19 cellular contexts compared by ENCODE assay signal in the genomic region with DNA sequence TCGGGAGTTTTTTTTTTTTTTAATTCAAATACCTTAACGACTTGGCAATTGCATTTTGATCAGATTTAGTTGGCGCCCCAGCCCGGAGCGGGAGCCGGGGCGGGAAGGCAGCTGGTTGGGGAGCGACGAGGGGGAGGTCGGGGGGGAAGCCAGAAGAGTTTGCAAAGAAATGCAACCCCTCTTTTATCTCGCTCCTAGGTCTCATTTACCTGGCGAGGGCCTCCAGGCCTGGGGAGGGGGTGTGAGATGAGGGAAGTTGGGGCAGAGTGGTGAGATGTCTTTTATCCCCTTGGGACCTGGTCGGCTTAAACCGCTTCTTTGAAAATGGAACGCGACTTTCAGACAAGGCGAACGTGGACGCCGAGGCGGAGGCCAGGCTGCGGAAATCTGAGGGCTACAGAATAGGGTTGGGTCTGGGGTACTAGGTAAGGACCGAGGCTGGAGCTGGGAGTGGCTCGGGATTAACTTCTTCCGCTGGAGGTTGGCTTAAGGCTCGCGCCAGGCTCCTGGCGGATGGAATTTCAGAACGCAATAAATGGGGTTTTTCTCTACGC. TPM values are rescaled to one million over a fixed set of nuclear protein-coding genes. Genes with fewer than 3 reads are reported as not detected.
DNase-seq lines count a peak whose midpoint lies in the region; ATAC-seq lines count a peak whose summit lies in the region.
"Had no signal": no experiment of that assay in that cellular context is flagged by ENCODE, and none has a peak within 500 bp of the region (broad histone marks: within the 10 kb centered on the region; RNA-seq: fewer than 3 reads in every experiment).

No MANE protein-coding gene starts in this region.

- H3K27me3 ChIP-seq in HUES48 (ENCODE audit: control insufficient read depth, insufficient read depth, low read length) (peaks cover 100% of the 10 kb centered on the region), iPS-20b (ENCODE audit: insufficient read depth, low read length) (peaks cover 99% of the 10 kb centered on the region)

- no peaks in the 10 kb centered on the region for H3K36me3 ChIP-seq in HUES48 (ENCODE audit: control insufficient read depth, insufficient read depth, low read length)
- H3K36me3 ChIP-seq in iPS-20b (ENCODE audit: insufficient read depth, low read depth, low read length) = no peaks in the 10 kb centered on the region

- DNase-seq in activated T-helper 1 cell treated with anti-CD3 and anti-CD28 coated beads, Interleukin-12 subunit alpha, Interleukin-12 subunit beta, Interleukin-2, Interleukin-4 antibody, amounts not matched to agents 30 ng/mL and 10 ng/mL and 1 ng/mL, durations not matched to agents 14 hours and 24 hours and 36 hours (ENCODE audit: low spot score) = no peak
- peak; percentile 55 for DNase-seq in retina
- DNase-seq in SW480 (ENCODE audit: low spot score) = no peak
- no peak for DNase-seq in activated CD4-positive, alpha-beta memory T cell treated with anti-CD3 and anti-CD28 coated beads, Interleukin-2, amount 10 ng/mL, durations not matched to agents 7 days and 5 days
- no peak for DNase-seq in KG1 (lab: John Stamatoyannopoulos, UW)
- DNase-seq: activated CD8-positive, alpha-beta T cell treated with anti-CD3 and anti-CD28 coated beads, Interleukin-2, amount 10 ng/mL, durations not matched to agents 7 days and 5 days; effector CD8-positive, alpha-beta T cell; hippocampal formation; MV-4-11; NCI-H187; stimulated activated CD4-positive, alpha-beta T cell treated with anti-CD3 and anti-CD28 coated beads, Interleukin-2, amount 100 ng/mL, for 48 hours had no signal

- ATAC-seq in GM18502 (IDR thresholded peaks at IDR 0.05; ENCODE audit: poor library complexity, unreplicated experiment) = no peak
- ATAC-seq: activated CD8-positive, alpha-beta T cell treated with anti-CD3 and anti-CD28 coated beads, Interleukin-2, amount 10 ng/mL, durations not matched to agents 7 days and 5 days had no signal

- POLR2A ChIA-PET in activated CD4-positive, alpha-beta memory T cell treated with anti-CD3 and anti-CD28 coated beads, Interleukin-2, amount 10 ng/mL, durations not matched to agents 7 days and 5 days (lab: Charles Lee) = no interaction called here

- intact Hi-C loops in activated T-helper 1 cell treated with anti-CD3 and anti-CD28 coated beads, Interleukin-12 subunit alpha, Interleukin-12 subunit beta, Interleukin-2, Interleukin-4 antibody, amounts not matched to agents 30 ng/mL and 10 ng/mL and 1 ng/mL, durations not matched to agents 14 hours and 24 hours and 36 hours (cut with micrococcal nuclease) = no loop called here

- CTCF ChIA-PET in activated CD4-positive, alpha-beta memory T cell treated with anti-CD3 and anti-CD28 coated beads, Interleukin-2, amount 10 ng/mL, durations not matched to agents 7 days and 5 days (lab: Charles Lee) = interaction anchor here (1.1 kb wide), 1 partner anchor 8 kb away, joined by 3 read pairs; no protein-coding TSS in a partner anchor

- no peaks in the 10 kb centered on the region for H3K9me3 Mint-ChIP-seq in activated T-helper 1 cell treated with anti-CD3 and anti-CD28 coated beads, Interleukin-12 subunit alpha, Interleukin-12 subunit beta, Interleukin-2, Interleukin-4 antibody, amounts not matched to agents 30 ng/mL and 10 ng/mL and 1 ng/mL, durations not matched to agents 14 hours and 24 hours and 36 hours
- no peaks in the 10 kb centered on the region for H3K9me3 Mint-ChIP-seq in activated CD4-positive, alpha-beta memory T cell treated with anti-CD3 and anti-CD28 coated beads, Interleukin-2, amount 10 ng/mL, durations not matched to agents 7 days and 5 days
- H3K9me3 Mint-ChIP-seq: activated naive CD8-positive, alpha-beta T cell treated with anti-CD3 and anti-CD28 coated beads for 36 hours had no signal

- H3K36me3 Mint-ChIP-seq in activated T-helper 1 cell treated with anti-CD3 and anti-CD28 coated beads, Interleukin-12 subunit alpha, Interleukin-12 subunit beta, Interleukin-2, Interleukin-4 antibody, amounts not matched to agents 30 ng/mL and 10 ng/mL and 1 ng/mL, durations not matched to agents 14 hours and 24 hours and 36 hours (ENCODE audit: low read depth) = peaks cover 2% of the 10 kb centered on the region
- no peaks in the 10 kb centered on the region for H3K36me3 Mint-ChIP-seq in activated CD4-positive, alpha-beta memory T cell treated with anti-CD3 and anti-CD28 coated beads, Interleukin-2, amount 10 ng/mL, durations not matched to agents 7 days and 5 days (ENCODE audit: low read depth)
- H3K36me3 Mint-ChIP-seq: activated naive CD8-positive, alpha-beta T cell treated with anti-CD3 and anti-CD28 coated beads for 36 hours had no signal

- H3K4me3 Mint-ChIP-seq in activated T-helper 1 cell treated with anti-CD3 and anti-CD28 coated beads, Interleukin-12 subunit alpha, Interleukin-12 subunit beta, Interleukin-2, Interleukin-4 antibody, amounts not matched to agents 30 ng/mL and 10 ng/mL and 1 ng/mL, durations not matched to agents 14 hours and 24 hours and 36 hours = no peak overlapping the region
- H3K4me3 Mint-ChIP-seq in activated CD4-positive, alpha-beta memory T cell treated with anti-CD3 and anti-CD28 coated beads, Interleukin-2, amount 10 ng/mL, durations not matched to agents 7 days and 5 days = no peak overlapping the region
- H3K4me3 Mint-ChIP-seq: activated CD8-positive, alpha-beta T cell treated with anti-CD3 and anti-CD28 coated beads, Interleukin-2, amount 10 ng/mL, durations not matched to agents 7 days and 5 days; activated naive CD8-positive, alpha-beta T cell treated with anti-CD3 and anti-CD28 coated beads for 36 hours had no signal

- H3K4me3 ChIP-seq in HUES48 (ENCODE audit: low read depth, low read length) (peak overlapping the region; percentile 7; the same call in 1 of the 2 replicates), iPS-20b (ENCODE audit: low read length) (peak overlapping the region; percentile 45; the same call in 1 of the 2 replicates)

- H3K9me3 ChIP-seq in HUES48 (ENCODE audit: control insufficient read depth, insufficient read depth, low read length) = no peaks in the 10 kb centered on the region
- H3K9me3 ChIP-seq in iPS-20b (ENCODE audit: insufficient read depth, low read depth, low read length) = no peaks in the 10 kb centered on the region

- peaks cover 17% of the 10 kb centered on the region for H3K4me1 Mint-ChIP-seq in activated T-helper 1 cell treated with anti-CD3 and anti-CD28 coated beads, Interleukin-12 subunit alpha, Interleukin-12 subunit beta, Interleukin-2, Interleukin-4 antibody, amounts not matched to agents 30 ng/mL and 10 ng/mL and 1 ng/mL, durations not matched to agents 14 hours and 24 hours and 36 hours (ENCODE audit: low read depth)
- H3K4me1 Mint-ChIP-seq in activated CD4-positive, alpha-beta memory T cell treated with anti-CD3 and anti-CD28 coated beads, Interleukin-2, amount 10 ng/mL, durations not matched to agents 7 days and 5 days = peaks cover 26% of the 10 kb centered on the region

- H3K27me3 Mint-ChIP-seq in activated T-helper 1 cell treated with anti-CD3 and anti-CD28 coated beads, Interleukin-12 subunit alpha, Interleukin-12 subunit beta, Interleukin-2, Interleukin-4 antibody, amounts not matched to agents 30 ng/mL and 10 ng/mL and 1 ng/mL, durations not matched to agents 14 hours and 24 hours and 36 hours (ENCODE audit: insufficient read depth) = peaks cover 83% of the 10 kb centered on the region
- peaks cover 85% of the 10 kb centered on the region for H3K27me3 Mint-ChIP-seq in activated CD4-positive, alpha-beta memory T cell treated with anti-CD3 and anti-CD28 coated beads, Interleukin-2, amount 10 ng/mL, durations not matched to agents 7 days and 5 days

- H3K27ac Mint-ChIP-seq in activated T-helper 1 cell treated with anti-CD3 and anti-CD28 coated beads, Interleukin-12 subunit alpha, Interleukin-12 subunit beta, Interleukin-2, Interleukin-4 antibody, amounts not matched to agents 30 ng/mL and 10 ng/mL and 1 ng/mL, durations not matched to agents 14 hours and 24 hours and 36 hours = peak overlapping the region; percentile 55
- H3K27ac Mint-ChIP-seq in activated CD4-positive, alpha-beta memory T cell treated with anti-CD3 and anti-CD28 coated beads, Interleukin-2, amount 10 ng/mL, durations not matched to agents 7 days and 5 days = no peak overlapping the region
- H3K27ac Mint-ChIP-seq: activated naive CD8-positive, alpha-beta T cell treated with anti-CD3 and anti-CD28 coated beads for 36 hours had no signal

- H3K27ac ChIP-seq in HUES48 (ENCODE audit: low read depth, low read length) (no peak overlapping the region), iPS-20b (ENCODE audit: low read length) (no peak overlapping the region)
- H3K27ac ChIP-seq: RWPE1, VCaP had no signal

- H3K9ac ChIP-seq in HUES48 (ENCODE audit: low read depth, low read length) (no peak overlapping the region), iPS-20b (ENCODE audit: low read depth, low read length) (no peak overlapping the region)

- peaks cover 46% of the 10 kb centered on the region for H3K4me1 ChIP-seq in HUES48 (ENCODE audit: control insufficient read depth, insufficient read depth, low read length)
- peaks cover 16% of the 10 kb centered on the region; the same call in 1 of the 2 replicates for H3K4me1 ChIP-seq in iPS-20b (ENCODE audit: insufficient read depth, low read length)

RNA-seq across cellular contexts. Expression of gene NCR2, which starts 40.3 kb away (rescaled TPM):
- total RNA-seq in activated T-helper 1 cell treated with anti-CD3 and anti-CD28 coated beads, Interleukin-12 subunit alpha, Interleukin-12 subunit beta, Interleukin-2, Interleukin-4 antibody, amounts not matched to agents 30 ng/mL and 10 ng/mL and 1 ng/mL, durations not matched to agents 14 hours and 24 hours and 36 hours = not detected in 2 replicates
- total RNA-seq in activated CD4-positive, alpha-beta memory T cell treated with anti-CD3 and anti-CD28 coated beads, Interleukin-2, amount 10 ng/mL, durations not matched to agents 7 days and 5 days = not detected
- total RNA-seq: NCI-H460, osteoblast had no signal
